ENCODE assay signal across 33 cellular contexts in the genomic region with DNA sequence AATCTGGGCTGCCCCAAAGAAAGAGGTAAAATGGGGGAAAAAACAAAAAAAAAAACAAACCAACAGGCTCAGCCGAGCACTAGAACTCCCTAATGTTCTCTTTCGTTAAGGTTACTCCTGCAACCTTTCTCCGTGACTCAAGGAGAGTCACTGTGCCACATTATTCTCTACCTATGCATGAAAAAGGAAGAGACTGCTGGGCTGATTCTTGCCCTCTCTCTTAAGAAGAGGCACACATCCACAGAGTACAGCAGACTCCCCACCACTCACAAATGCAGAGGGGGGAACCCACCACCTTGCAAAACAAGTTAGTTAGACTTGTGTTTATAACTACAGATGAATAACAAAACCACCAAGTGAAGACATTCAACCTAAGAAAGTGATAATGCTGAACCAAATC.
"Had no signal": no experiment of that assay in that cellular context is flagged by ENCODE, and none has a peak within 500 bp of the region (broad histone marks: within the 10 kb centered on the region; RNA-seq: fewer than 3 reads in every experiment).

No MANE protein-coding gene starts in this region.

- H3K36me3 ChIP-seq: adrenal gland had no signal

- H3K4me3 ChIP-seq: adrenal gland, body of pancreas, esophagus squamous epithelium had no signal

- H3K9me3 ChIP-seq: adrenal gland, body of pancreas, esophagus squamous epithelium had no signal

- H3K27me3 Mint-ChIP-seq: activated CD4-positive, alpha-beta memory T cell treated with anti-CD3 and anti-CD28 coated beads for 36 hours; activated CD4-positive, alpha-beta T cell treated with anti-CD3 and anti-CD28 coated beads for 36 hours; activated CD4-positive, alpha-beta T cell treated with anti-CD3 and anti-CD28 coated beads, Interleukin-2, amount 10 ng/mL, durations not matched to agents 24 days and 14 days; activated CD8-positive, alpha-beta memory T cell treated with anti-CD3 and anti-CD28 coated beads, Interleukin-2, amount 10 ng/mL, durations not matched to agents 7 days and 5 days; activated naive CD4-positive, alpha-beta T cell treated with anti-CD3 and anti-CD28 coated beads, Interleukin-2, amount 50 U/mL, for 24 hours; activated naive CD8-positive, alpha-beta T cell treated with anti-CD3 and anti-CD28 coated beads for 36 hours; activated naive CD8-positive, alpha-beta T cell treated with anti-CD3 and anti-CD28 coated beads, Interleukin-2, amount 50 U/mL, for 24 hours; T-helper 17 cell had no signal

- H3K27me3 ChIP-seq: adrenal gland, body of pancreas, esophagus squamous epithelium had no signal

- H3K4me1 ChIP-seq: adrenal gland, body of pancreas, esophagus squamous epithelium had no signal

- H3K4me3 Mint-ChIP-seq: activated CD4-positive, alpha-beta memory T cell treated with anti-CD3 and anti-CD28 coated beads for 36 hours; activated CD4-positive, alpha-beta T cell treated with anti-CD3 and anti-CD28 coated beads for 36 hours; activated CD4-positive, alpha-beta T cell treated with anti-CD3 and anti-CD28 coated beads, Interleukin-2, amount 10 ng/mL, durations not matched to agents 24 days and 14 days; activated CD8-positive, alpha-beta memory T cell treated with anti-CD3 and anti-CD28 coated beads, Interleukin-2, amount 10 ng/mL, durations not matched to agents 7 days and 5 days; activated CD8-positive, alpha-beta T cell treated with anti-CD3 and anti-CD28 coated beads, Interleukin-2, amount 10 ng/mL, durations not matched to agents 7 days and 5 days; activated naive CD4-positive, alpha-beta T cell treated with anti-CD3 and anti-CD28 coated beads for 36 hours; activated naive CD4-positive, alpha-beta T cell treated with anti-CD3 and anti-CD28 coated beads, Interleukin-2, amount 50 U/mL, for 24 hours; activated naive CD8-positive, alpha-beta T cell treated with anti-CD3 and anti-CD28 coated beads for 36 hours; activated naive CD8-positive, alpha-beta T cell treated with anti-CD3 and anti-CD28 coated beads, Interleukin-2, amount 50 U/mL, for 24 hours; activated T-helper 1 cell treated with anti-CD3 and anti-CD28 coated beads, Interleukin-12 subunit alpha, Interleukin-12 subunit beta, Interleukin-2, Interleukin-4 antibody, amounts not matched to agents 30 ng/mL and 10 ng/mL and 1 ng/mL, durations not matched to agents 14 hours and 24 hours and 36 hours; T-helper 17 cell; T-helper 2 cell treated with Interferon-gamma antibody and Interleukin-4, amounts not matched to agents 5 μg/mL and 100 μg/mL, for 36 hours had no signal

- H3K27ac ChIP-seq: adrenal gland, body of pancreas, epithelial cell of prostate, esophagus squamous epithelium, WERI-Rb-1 had no signal

- H3K27ac Mint-ChIP-seq: activated CD4-positive, alpha-beta memory T cell treated with anti-CD3 and anti-CD28 coated beads for 36 hours; activated CD4-positive, alpha-beta T cell treated with anti-CD3 and anti-CD28 coated beads for 36 hours; activated CD4-positive, alpha-beta T cell treated with anti-CD3 and anti-CD28 coated beads, Interleukin-2, amount 10 ng/mL, durations not matched to agents 24 days and 14 days; activated CD8-positive, alpha-beta memory T cell treated with anti-CD3 and anti-CD28 coated beads, Interleukin-2, amount 10 ng/mL, durations not matched to agents 7 days and 5 days; activated CD8-positive, alpha-beta T cell treated with anti-CD3 and anti-CD28 coated beads, Interleukin-2, amount 10 ng/mL, durations not matched to agents 7 days and 5 days; activated naive CD4-positive, alpha-beta T cell treated with anti-CD3 and anti-CD28 coated beads for 36 hours; activated naive CD4-positive, alpha-beta T cell treated with anti-CD3 and anti-CD28 coated beads, Interleukin-2, amount 50 U/mL, for 24 hours; activated naive CD8-positive, alpha-beta T cell treated with anti-CD3 and anti-CD28 coated beads for 36 hours; activated naive CD8-positive, alpha-beta T cell treated with anti-CD3 and anti-CD28 coated beads, Interleukin-2, amount 50 U/mL, for 24 hours; activated T-helper 1 cell treated with anti-CD3 and anti-CD28 coated beads, Interleukin-12 subunit alpha, Interleukin-12 subunit beta, Interleukin-2, Interleukin-4 antibody, amounts not matched to agents 30 ng/mL and 10 ng/mL and 1 ng/mL, durations not matched to agents 14 hours and 24 hours and 36 hours; activated T-helper 2 cell treated with anti-CD3 and anti-CD28 coated beads, Interferon-gamma antibody, Interleukin-2, Interleukin-4, amounts not matched to agents 10 μg/mL and 5 μg/mL and 100 μg/mL, durations not matched to agents 14 hours and 24 hours and 36 hours; T-helper 17 cell; T-helper 2 cell treated with Interferon-gamma antibody and Interleukin-4, amounts not matched to agents 5 μg/mL and 100 μg/mL, for 36 hours had no signal

- H3K9me3 Mint-ChIP-seq: activated CD4-positive, alpha-beta memory T cell treated with anti-CD3 and anti-CD28 coated beads for 36 hours; activated CD4-positive, alpha-beta T cell treated with anti-CD3 and anti-CD28 coated beads, Interleukin-2, amount 10 ng/mL, durations not matched to agents 24 days and 14 days; activated naive CD4-positive, alpha-beta T cell treated with anti-CD3 and anti-CD28 coated beads for 36 hours; activated naive CD4-positive, alpha-beta T cell treated with anti-CD3 and anti-CD28 coated beads, Interleukin-2, amount 50 U/mL, for 24 hours; activated naive CD8-positive, alpha-beta T cell treated with anti-CD3 and anti-CD28 coated beads for 36 hours; activated T-helper 2 cell treated with anti-CD3 and anti-CD28 coated beads, Interferon-gamma antibody, Interleukin-2, Interleukin-4, amounts not matched to agents 10 μg/mL and 5 μg/mL and 100 μg/mL, durations not matched to agents 14 hours and 24 hours and 36 hours had no signal

- ATAC-seq: activated CD4-positive, alpha-beta T cell treated with anti-CD3 and anti-CD28 coated beads for 36 hours; activated CD8-positive, alpha-beta memory T cell treated with anti-CD3 and anti-CD28 coated beads, Interleukin-2, amount 10 ng/mL, durations not matched to agents 7 days and 5 days; activated CD8-positive, alpha-beta T cell treated with anti-CD3 and anti-CD28 coated beads, Interleukin-2, amount 10 ng/mL, durations not matched to agents 7 days and 5 days; activated naive CD8-positive, alpha-beta T cell treated with anti-CD3 and anti-CD28 coated beads, Interleukin-2, amount 50 U/mL, for 24 hours; body of pancreas; T-helper 17 cell had no signal

- H3K4me1 Mint-ChIP-seq: activated CD4-positive, alpha-beta T cell treated with anti-CD3 and anti-CD28 coated beads for 36 hours; activated CD4-positive, alpha-beta T cell treated with anti-CD3 and anti-CD28 coated beads, Interleukin-2, amount 10 ng/mL, durations not matched to agents 24 days and 14 days; activated CD8-positive, alpha-beta memory T cell treated with anti-CD3 and anti-CD28 coated beads, Interleukin-2, amount 10 ng/mL, durations not matched to agents 7 days and 5 days; activated naive CD4-positive, alpha-beta T cell treated with anti-CD3 and anti-CD28 coated beads, Interleukin-2, amount 50 U/mL, for 24 hours; activated naive CD8-positive, alpha-beta T cell treated with anti-CD3 and anti-CD28 coated beads for 36 hours; activated naive CD8-positive, alpha-beta T cell treated with anti-CD3 and anti-CD28 coated beads, Interleukin-2, amount 50 U/mL, for 24 hours had no signal

- DNase-seq: activated CD4-positive, alpha-beta memory T cell treated with anti-CD3 and anti-CD28 coated beads for 36 hours; activated CD4-positive, alpha-beta T cell treated with anti-CD3 and anti-CD28 coated beads for 36 hours; activated CD4-positive, alpha-beta T cell treated with anti-CD3 and anti-CD28 coated beads, Interleukin-2, amount 10 ng/mL, durations not matched to agents 24 days and 14 days; activated CD4-positive, CD25-positive, alpha-beta regulatory T cell; activated CD4-positive, CD25-positive, alpha-beta regulatory T cell treated with anti-CD3 and anti-CD28 coated beads, Interleukin-2, amount 50 U/mL, for 72 hours; activated CD8-positive, alpha-beta memory T cell treated with anti-CD3 and anti-CD28 coated beads, Interleukin-2, amount 10 ng/mL, durations not matched to agents 7 days and 5 days; activated CD8-positive, alpha-beta memory T cell treated with anti-CD3 and anti-CD28 coated beads, Interleukin-2, amount 50 U/mL, for 4 hours; activated CD8-positive, alpha-beta T cell treated with anti-CD3 and anti-CD28 coated beads, Interleukin-2, amount 10 ng/mL, durations not matched to agents 7 days and 5 days; activated effector memory CD4-positive, alpha-beta T cell treated with anti-CD3 and anti-CD28 coated beads, Interleukin-2, amount 50 U/mL, for 16 hours; activated naive CD4-positive, alpha-beta T cell treated with anti-CD3 and anti-CD28 coated beads for 36 hours; activated naive CD8-positive, alpha-beta T cell treated with anti-CD3 and anti-CD28 coated beads for 36 hours; activated naive CD8-positive, alpha-beta T cell treated with anti-CD3 and anti-CD28 coated beads, Interleukin-2, amount 50 U/mL, for 24 hours; activated T-cell treated with anti-CD3 and anti-CD28 coated beads, Interleukin-2, amount 50 U/mL, for 1 hour; activated T-cell treated with anti-CD3 and anti-CD28 coated beads, Interleukin-2, amount 50 U/mL, for 48 hours; adrenal gland; amygdala; aorta; body of pancreas; caudate nucleus; cortex of kidney; dermis blood vessel endothelial cell; effector CD8-positive, alpha-beta T cell; esophagus squamous epithelium; foreskin melanocyte; head of caudate nucleus; T-helper 17 cell; T1000; WERI-Rb-1 had no signal
